Comparison of ENCODE assay signal across 9 cellular contexts in genomic region chr3:152270944-152271343, GRCh38. TPM values are rescaled to one million over a fixed set of nuclear protein-coding genes. Genes with fewer than 3 reads are reported as not detected.
DNase-seq lines count a peak whose midpoint lies in the region; TF ChIP-seq lines count a peak whose summit lies in the region.
"Had no signal": no experiment of that assay in that cellular context is flagged by ENCODE, and none has a peak within 500 bp of the region (broad histone marks: within the 10 kb centered on the region; RNA-seq: fewer than 3 reads in every experiment).

No MANE protein-coding gene starts in this region.

- H3K79me2 ChIP-seq in PC-9 (ENCODE audit: low read depth) (peaks cover 66% of the 10 kb centered on the region), parathyroid adenoma (peaks cover 15% of the 10 kb centered on the region)

- no peaks in the 10 kb centered on the region for H3K9me2 ChIP-seq in PC-9 (ENCODE audit: insufficient read depth)

- TF ChIP-seq CTCF in Calu3 (IDR thresholded peaks at IDR 0.05; ENCODE audit: unreplicated experiment) (no peak), PC-9 (conservative IDR thresholded peaks at IDR 0.05) (no peak), epithelial cell of proximal tubule (conservative IDR thresholded peaks at IDR 0.05; ENCODE audit: low read depth, low read length) (no peak), parathyroid adenoma (IDR thresholded peaks at IDR 0.05) (no peak)

- H3K27me3 ChIP-seq in PC-9 (ENCODE audit: insufficient read depth, low read depth) = no peaks in the 10 kb centered on the region
- H3K27me3 ChIP-seq in parathyroid adenoma (ENCODE audit: control insufficient read depth, insufficient read depth, low read length) = no peaks in the 10 kb centered on the region
- peaks cover 19% of the 10 kb centered on the region for H3K27me3 ChIP-seq in H7 (ENCODE audit: control insufficient read depth, insufficient read depth, low read length)

- H3K4me2 ChIP-seq in PC-9 (peak overlapping the region; percentile 90), parathyroid adenoma (ENCODE audit: low read length) (peak overlapping the region; percentile 68)

- intact Hi-C loops in Calu3 (cut with micrococcal nuclease; ENCODE audit: unreplicated experiment) (loop anchor here (2.0 to 10.0 kb wide), 4 partner anchors 79 to 836 kb away; no protein-coding TSS in a partner anchor), PC-9 (cut with micrococcal nuclease; ENCODE audit: unreplicated experiment) (loop anchor here (1.0 to 10.0 kb wide), 3 partner anchors 60 to 506 kb away; no protein-coding TSS in a partner anchor)

- H3K27me3 Mint-ChIP-seq in Calu3 (ENCODE audit: unreplicated experiment) = no peaks in the 10 kb centered on the region

- peak overlapping the region; percentile 88 for H3K27ac ChIP-seq in PC-9
- H3K27ac ChIP-seq in parathyroid adenoma = peak overlapping the region; percentile 95

- no peaks in the 10 kb centered on the region; the same call in 1 of the 2 replicates for H4K20me1 ChIP-seq in PC-9 (ENCODE audit: insufficient read depth)

- H3K4me3 Mint-ChIP-seq in Calu3 (ENCODE audit: low read depth, unreplicated experiment) = peak overlapping the region; percentile 88

- DNase-seq in Calu3 = no peak
- no peak for DNase-seq in PC-9
- DNase-seq in epithelial cell of proximal tubule (ENCODE audit: low read depth) = no peak
- no peak for DNase-seq in HuH-7.5 (ENCODE audit: low spot score)
- DNase-seq in H7 = no peak
- no peak for DNase-seq in A172 (ENCODE audit: low spot score)
- DNase-seq in NCI-H510A (lab: John Stamatoyannopoulos, UW) = no peak
- DNase-seq: central memory CD4-positive, alpha-beta T cell had no signal

- no TSS peak for BruUV-seq in Calu3 (replicated peaks; lab: Mats Ljungman, UMichigan)
- no TSS peak for BruUV-seq in PC-9 (replicated peaks; lab: Mats Ljungman, UMichigan)

- POLR2A ChIA-PET in PC-9 (lab: Charles Lee; ENCODE audit: unreplicated experiment) = no interaction called here

- H3K27ac Mint-ChIP-seq in Calu3 (ENCODE audit: unreplicated experiment) = peak overlapping the region; percentile 94

- H3F3A ChIP-seq in PC-9 (ENCODE audit: insufficient read depth, low read depth) = peaks cover 15% of the 10 kb centered on the region

- H3K4me3 ChIP-seq in PC-9 = peak overlapping the region; percentile 85
- H3K4me3 ChIP-seq in epithelial cell of proximal tubule (ENCODE audit: low read depth, low read length) = peak overlapping the region; percentile 87
- peak overlapping the region; percentile 86 for H3K4me3 ChIP-seq in parathyroid adenoma (ENCODE audit: low read depth, low read length)
- H3K4me3 ChIP-seq in H7 (ENCODE audit: insufficient read depth, low read depth, low read length) = no peak overlapping the region

- CTCF ChIA-PET in Calu3 (lab: Charles Lee) (no interaction called here), PC-9 (lab: Charles Lee) (no interaction called here)

- H3K9ac ChIP-seq in parathyroid adenoma = no peak overlapping the region

- peaks cover 45% of the 10 kb centered on the region for H3K4me1 Mint-ChIP-seq in Calu3 (ENCODE audit: low read depth, unreplicated experiment)

- H3K4me1 ChIP-seq in PC-9 (replicated peaks; ENCODE audit: insufficient read depth) (peaks cover 52% of the 10 kb centered on the region), parathyroid adenoma (peaks cover 7% of the 10 kb centered on the region)

- peaks cover 68% of the 10 kb centered on the region for H3K36me3 Mint-ChIP-seq in Calu3 (ENCODE audit: insufficient read depth, unreplicated experiment)

- no peak overlapping the region for H2AFZ ChIP-seq in PC-9
- no peak overlapping the region for H2AFZ ChIP-seq in parathyroid adenoma

- H3K9me3 ChIP-seq in PC-9 (ENCODE audit: insufficient read depth, low read depth) (no peaks in the 10 kb centered on the region), parathyroid adenoma (ENCODE audit: control insufficient read depth, low read length) (no peaks in the 10 kb centered on the region)

- H3K36me3 ChIP-seq in PC-9 (ENCODE audit: low read depth) = no peaks in the 10 kb centered on the region
- no peaks in the 10 kb centered on the region for H3K36me3 ChIP-seq in parathyroid adenoma (ENCODE audit: control insufficient read depth, insufficient read depth, low read length)
- H3K36me3 ChIP-seq in H7 (replicated peaks; ENCODE audit: control insufficient read depth, insufficient read depth, low read length) = no peaks in the 10 kb centered on the region

- no peaks in the 10 kb centered on the region for H3K9me3 Mint-ChIP-seq in Calu3 (ENCODE audit: low read depth, unreplicated experiment)

RNA-seq across cellular contexts. Expression of gene MBNL1, which starts 2.2 kb away (rescaled TPM):
- total RNA-seq in Calu3 (2022) (164 and 183 TPM in 2 replicates), PC-9 (2021) (122 and 176 TPM in 2 replicates), epithelial cell of proximal tubule (75.3 and 84.5 TPM in 2 replicates)
- 11.1 and 25.3 TPM in 2 replicates for total RNA-seq in H7 (2014; rRNA removed; shearing (Covaris generic))
- total RNA-seq in A172 (2014; rRNA removed; shearing (Covaris generic)) = 137 and 161 TPM in 2 replicates
